Comparison of ENCODE assay signal across 18 cellular contexts in genomic region chr14:38469156-38469555, GRCh38.
DNase-seq lines count a peak whose midpoint lies in the region; ATAC-seq, FAIRE-seq and TF ChIP-seq lines count a peak whose summit lies in the region.
"Had no signal": no experiment of that assay in that cellular context is flagged by ENCODE, and none has a peak within 500 bp of the region (broad histone marks: within the 10 kb centered on the region; RNA-seq: fewer than 3 reads in every experiment).

No MANE protein-coding gene starts in this region.

- CTCF ChIA-PET in AG04449 (lab: Yijun Ruan, JAX) (no interaction called here), H1 (lab: Charles Lee; ENCODE audit: partially characterized antibody) (no interaction called here)
- CTCF ChIA-PET in activated CD8-positive, alpha-beta memory T cell treated with anti-CD3 and anti-CD28 coated beads, Interleukin-2, amount 10 ng/mL, durations not matched to agents 7 days and 5 days (lab: Charles Lee): no interaction called here

- H2BK12ac ChIP-seq in H1 (ENCODE audit: low read depth, low read length): no peak overlapping the region

- H3K4me3 Mint-ChIP-seq in activated CD8-positive, alpha-beta memory T cell treated with anti-CD3 and anti-CD28 coated beads, Interleukin-2, amount 10 ng/mL, durations not matched to agents 7 days and 5 days: no peak overlapping the region
- H3K4me3 Mint-ChIP-seq: B cell; CD4-positive, alpha-beta T cell had no signal

- in situ Hi-C loops in GM23248 (cut with MboI): no loop called here

- H3K9ac ChIP-seq in GM23248 (no peak overlapping the region), H1 (replicated peaks in 1 of 4; ENCODE audit: extremely low read depth in 1 of 4, low read depth in 3 of 4, low read length in 3 of 4) (no peak overlapping the region)

- peaks cover 12% of the 10 kb centered on the region for H3K4me1 ChIP-seq in GM23248 (ENCODE audit: insufficient read depth)
- H3K4me1 ChIP-seq in H1 (replicated peaks in 1 of 4; ENCODE audit: control insufficient read depth in 3 of 4, insufficient read depth in 4 of 4, low read length in 3 of 4): no peaks in the 10 kb centered on the region
- no peaks in the 10 kb centered on the region for H3K4me1 ChIP-seq in left ventricle myocardium inferior

- H2AK5ac ChIP-seq in H1 (ENCODE audit: low read depth, low read length): no peak overlapping the region

- intact Hi-C loops in left ventricle myocardium inferior (cut with micrococcal nuclease): no loop called here

- no peaks in the 10 kb centered on the region for H4K20me1 ChIP-seq in GM23248 (ENCODE audit: insufficient read depth)
- no peaks in the 10 kb centered on the region for H4K20me1 ChIP-seq in H1 (replicated peaks in 1 of 2; ENCODE audit: control insufficient read depth in 1 of 2, insufficient read depth in 2 of 2, low read length in 2 of 2)

- DNase-seq in AG04449 (ENCODE audit: low read depth, low spot score): peak; percentile 37
- DNase-seq in GM23248: peak; percentile 69
- no peak for DNase-seq in H1 (ENCODE audit: low read depth in 1 of 2, low spot score in 2 of 2)
- DNase-seq in frontal cortex (ENCODE audit: low spot score in 2 of 2): no peak
- DNase-seq in NCI-H2107 (lab: John Stamatoyannopoulos, UW): no peak
- DNase-seq in left ventricle myocardium inferior: no peak
- no peak for DNase-seq in activated CD8-positive, alpha-beta memory T cell treated with anti-CD3 and anti-CD28 coated beads, Interleukin-2, amount 10 ng/mL, durations not matched to agents 7 days and 5 days
- DNase-seq: CD4-positive, alpha-beta T cell; DND-41; NCI-H1105 treated with DMSO at 0.1 percent for 48 hours; NCI-H187; NCI-H2171; NCI-H82; SHP77 treated with DMSO at 0.1 percent for 48 hours had no signal

- WGBS in GM23248 (ENCODE audit: low coverage in 1 of 2, low lambda C conversion rate in 2 of 2, missing lambda C conversion rate in 2 of 2), 2 experiments: 46 to 58% methylated on average over 2 of the region's 2 CpGs
- WGBS in H1 (ENCODE audit: extremely low coverage in 1 of 2, insufficient coverage in 1 of 2, insufficient read length in 1 of 2, insufficient replicate concordance in 2 of 2, low coverage in 1 of 2, low lambda C conversion rate in 2 of 2, missing lambda C conversion rate in 1 of 2), 2 experiments: 93% methylated on average over 2 of the region's 2 CpGs; no CpG with 5 or more reads in 1 of the 2 experiments

- H3K9me3 ChIP-seq in GM23248 (ENCODE audit: low read depth): no peaks in the 10 kb centered on the region
- H3K9me3 ChIP-seq in H1 (ENCODE audit: insufficient read depth in 2 of 2, low read depth in 1 of 2, low read length in 1 of 2): no peaks in the 10 kb centered on the region
- H3K9me3 ChIP-seq in left ventricle myocardium inferior (replicated peaks): peaks cover 9% of the 10 kb centered on the region

- no peak for TF ChIP-seq EP300 in H1 (IDR thresholded peaks at IDR 0.05; ENCODE audit: borderline replicate concordance in 1 of 2, low read depth in 2 of 2, low read length in 2 of 2)

- no peak overlapping the region for H4K5ac ChIP-seq in H1 (ENCODE audit: insufficient read length, low read depth, low read length)

- no peaks in the 10 kb centered on the region for H3F3A ChIP-seq in GM23248 (ENCODE audit: insufficient read depth)

- no peak for FAIRE-seq in H1 (lab: Jason Lieb, UNC)
- peak; percentile 77 for FAIRE-seq in frontal cortex (lab: Jason Lieb, UNC)
- FAIRE-seq: D721Med, H54 had no signal

- H3K9me2 ChIP-seq in GM23248 (ENCODE audit: insufficient read depth): no peaks in the 10 kb centered on the region

- no peaks in the 10 kb centered on the region for H3K27me3 Mint-ChIP-seq in activated CD8-positive, alpha-beta memory T cell treated with anti-CD3 and anti-CD28 coated beads, Interleukin-2, amount 10 ng/mL, durations not matched to agents 7 days and 5 days
- H3K27me3 Mint-ChIP-seq: B cell; CD4-positive, alpha-beta T cell had no signal

- H3K4me3 ChIP-seq in AG04449 (ENCODE audit: low read depth, low read length): no peak overlapping the region
- H3K4me3 ChIP-seq in GM23248: no peak overlapping the region
- H3K4me3 ChIP-seq in H1 (ENCODE audit: extremely low read depth in 1 of 4, insufficient read depth in 2 of 4, low read depth in 3 of 4, low read length in 4 of 4): no peak overlapping the region
- H3K4me3 ChIP-seq in left ventricle myocardium inferior: no peak overlapping the region

- no peak for TF ChIP-seq RAD21 in H1 (IDR thresholded peaks at IDR 0.05 in 1 of 2, conservative IDR thresholded peaks at IDR 0.05 in 1 of 2; ENCODE audit: low read depth in 2 of 2, low read length in 2 of 2)

- no peak overlapping the region for H2BK5ac ChIP-seq in H1 (ENCODE audit: low read depth, low read length)

- H3K79me1 ChIP-seq in H1 (ENCODE audit: low read depth, low read length): no peaks in the 10 kb centered on the region

- no peak overlapping the region for H3K14ac ChIP-seq in H1 (ENCODE audit: insufficient read length)

- no peaks in the 10 kb centered on the region for H3K23me2 ChIP-seq in H1 (ENCODE audit: low read depth, low read length)

- TF ChIP-seq POLR2A in H1 (IDR thresholded peaks at IDR 0.05; ENCODE audit: control extremely low read depth in 1 of 2, low read depth in 2 of 2, low read length in 2 of 2) (no peak), GM18505 (IDR thresholded peaks at IDR 0.05; ENCODE audit: borderline replicate concordance, extremely low read depth, insufficient read depth, insufficient read length) (no peak)

- H3K27me3 ChIP-seq in GM23248 (replicated peaks; ENCODE audit: insufficient read depth) (no peaks in the 10 kb centered on the region), H1 (replicated peaks in 1 of 4; ENCODE audit: control insufficient read depth in 3 of 4, extremely low read depth in 1 of 4, insufficient read depth in 3 of 4, low read length in 3 of 4) (no peaks in the 10 kb centered on the region), left ventricle myocardium inferior (ENCODE audit: low read depth) (no peaks in the 10 kb centered on the region)

- H4K91ac ChIP-seq in H1 (replicated peaks; ENCODE audit: insufficient read length, low read length): no peak overlapping the region

- no peak overlapping the region for H2BK120ac ChIP-seq in H1 (replicated peaks; ENCODE audit: low read depth, low read length)

- H4K8ac ChIP-seq in H1 (ENCODE audit: extremely low read depth, insufficient read depth, low read length): no peak overlapping the region

- peaks cover 2% of the 10 kb centered on the region for H3K9me3 Mint-ChIP-seq in activated CD8-positive, alpha-beta memory T cell treated with anti-CD3 and anti-CD28 coated beads, Interleukin-2, amount 10 ng/mL, durations not matched to agents 7 days and 5 days (ENCODE audit: low read depth)

- no peak overlapping the region for H3K27ac Mint-ChIP-seq in activated CD8-positive, alpha-beta memory T cell treated with anti-CD3 and anti-CD28 coated beads, Interleukin-2, amount 10 ng/mL, durations not matched to agents 7 days and 5 days
- H3K27ac Mint-ChIP-seq: B cell; CD4-positive, alpha-beta T cell had no signal

- no peak overlapping the region for H2BK15ac ChIP-seq in H1 (ENCODE audit: low read length)

- H2AFZ ChIP-seq in GM23248 (no peak overlapping the region), H1 (ENCODE audit: low read length) (no peak overlapping the region)

- no peak for ATAC-seq in GM18505 (IDR thresholded peaks at IDR 0.05; ENCODE audit: unreplicated experiment)
- ATAC-seq in activated CD8-positive, alpha-beta memory T cell treated with anti-CD3 and anti-CD28 coated beads, Interleukin-2, amount 10 ng/mL, durations not matched to agents 7 days and 5 days: no peak

- no peaks in the 10 kb centered on the region for H3K4me1 Mint-ChIP-seq in activated CD8-positive, alpha-beta memory T cell treated with anti-CD3 and anti-CD28 coated beads, Interleukin-2, amount 10 ng/mL, durations not matched to agents 7 days and 5 days
- H3K4me1 Mint-ChIP-seq: B cell had no signal

- H3K4ac ChIP-seq in H1 (replicated peaks; ENCODE audit: insufficient read length, low read depth, low read length): no peak overlapping the region

- no peaks in the 10 kb centered on the region for H3K36me3 ChIP-seq in GM23248 (ENCODE audit: low read depth)
- H3K36me3 ChIP-seq in H1 (ENCODE audit: control insufficient read depth in 2 of 4, insufficient read depth in 4 of 4, low read length in 3 of 4): no peaks in the 10 kb centered on the region
- no peaks in the 10 kb centered on the region for H3K36me3 ChIP-seq in left ventricle myocardium inferior

- no peak overlapping the region for H3K56ac ChIP-seq in H1 (replicated peaks; ENCODE audit: insufficient read length, low read depth, low read length)

- no peak overlapping the region for H3K23ac ChIP-seq in H1 (ENCODE audit: insufficient read length)

- no peak for TF ChIP-seq CTCF in AG04449 (IDR thresholded peaks at IDR 0.05; ENCODE audit: insufficient read depth, low read length, missing control alignments)
- TF ChIP-seq CTCF in H1 (IDR thresholded peaks at IDR 0.05; ENCODE audit: control extremely low read depth in 1 of 3, insufficient read depth in 1 of 3, low read depth in 1 of 3, low read length in 3 of 3): no peak
- no peak for TF ChIP-seq CTCF in left ventricle myocardium inferior (IDR thresholded peaks at IDR 0.05; ENCODE audit: borderline replicate concordance)

- H3K18ac ChIP-seq in H1 (ENCODE audit: extremely low read depth, low read length): no peak overlapping the region

- H3K79me2 ChIP-seq in GM23248 (ENCODE audit: insufficient read depth): no peaks in the 10 kb centered on the region
- no peaks in the 10 kb centered on the region for H3K79me2 ChIP-seq in H1 (ENCODE audit: control insufficient read depth in 1 of 2, insufficient read depth in 2 of 2, low read length in 2 of 2)

- POLR2A ChIA-PET in AG04449 (lab: Yijun Ruan, JAX): no interaction called here
- POLR2A ChIA-PET in H1 (lab: Charles Lee; ENCODE audit: partially characterized antibody): no interaction called here

- no peak overlapping the region for H2BK20ac ChIP-seq in H1 (ENCODE audit: low read length)

- H3K27ac ChIP-seq in GM23248 (no peak overlapping the region), H1 (ENCODE audit: low read depth, low read length) (no peak overlapping the region), left ventricle myocardium inferior (replicated peaks) (no peak overlapping the region)

- no peaks in the 10 kb centered on the region for H3K36me3 Mint-ChIP-seq in activated CD8-positive, alpha-beta memory T cell treated with anti-CD3 and anti-CD28 coated beads, Interleukin-2, amount 10 ng/mL, durations not matched to agents 7 days and 5 days

- H3K4me2 ChIP-seq in GM23248 (ENCODE audit: unreplicated experiment) (no peak overlapping the region), H1 (ENCODE audit: insufficient read depth in 1 of 2, low read depth in 2 of 2, low read length in 2 of 2) (no peak overlapping the region)

TF ChIP-seq in H1, 55 proteins besides CTCF, POLR2A, EP300 and RAD21:
- TF ChIP-seq CEBPB (IDR thresholded peaks at IDR 0.05; ENCODE audit: low read depth, low read length) (peak; percentile 24; the same call in 1 of the 2 replicates), CHD2 (IDR thresholded peaks at IDR 0.05; ENCODE audit: low read length) (no peak)
TF ChIP-seq in H1: peak in this region for 1.

Comparison
In these comparisons a context has a peak if more than half of its experiments do, and no peak if none do; other contexts are left out.
1. DNase-seq: peak in AG04449 (single experiment) and GM23248 (single experiment); none in H1 (0 of 2), frontal cortex (0 of 2), NCI-H2107 (single experiment), left ventricle myocardium inferior (single experiment) and activated CD8-positive, alpha-beta memory T cell treated with anti-CD3 and anti-CD28 coated beads, Interleukin-2, amount 10 ng/mL, durations not matched to agents 7 days and 5 days (single experiment).